ENCODE assay signal across 11 cellular contexts in the genomic region with DNA sequence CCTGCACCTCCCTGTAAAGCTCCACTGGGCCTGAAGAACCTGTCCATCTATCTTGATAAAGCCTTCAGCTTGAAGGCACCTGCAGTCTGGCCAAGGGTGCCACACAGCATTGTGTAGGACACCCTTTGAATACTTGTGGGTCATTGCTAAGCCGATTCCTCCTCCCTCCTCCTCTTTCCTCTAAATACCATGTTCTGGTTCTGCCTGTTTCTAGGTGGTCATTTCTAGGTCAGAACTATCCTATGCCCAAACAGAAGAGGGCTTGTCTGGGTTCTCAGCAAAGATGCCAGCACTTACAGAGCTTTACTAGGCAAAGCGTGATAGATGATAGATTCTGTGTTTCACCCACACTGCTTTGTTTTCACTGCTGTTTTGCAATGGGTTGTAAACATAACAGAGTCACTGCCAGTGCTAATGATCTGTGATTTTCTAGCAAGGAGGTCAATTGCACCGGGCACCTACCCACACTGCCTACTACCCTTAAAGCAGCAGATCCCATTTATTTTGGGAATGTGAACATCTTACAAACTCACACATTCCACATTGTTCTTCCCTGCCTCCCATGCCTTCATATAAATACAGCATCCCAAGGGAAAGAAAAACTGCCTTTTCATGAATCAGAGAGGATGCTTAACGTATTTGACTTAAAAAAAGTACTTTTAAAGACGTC.
DNase-seq lines count a peak whose midpoint lies in the region; ATAC-seq and TF ChIP-seq lines count a peak whose summit lies in the region.
"Had no signal": no experiment of that assay in that cellular context is flagged by ENCODE, and none has a peak within 500 bp of the region (broad histone marks: within the 10 kb centered on the region; RNA-seq: fewer than 3 reads in every experiment).

No MANE protein-coding gene starts in this region.

- H3K27ac Mint-ChIP-seq in activated naive CD4-positive, alpha-beta T cell treated with anti-CD3 and anti-CD28 coated beads, Interleukin-2, amount 10 ng/mL, durations not matched to agents 7 days and 5 days = peak overlapping the region; percentile 52
- no peak overlapping the region for H3K27ac Mint-ChIP-seq in activated naive CD4-positive, alpha-beta T cell treated with anti-CD3 and anti-CD28 coated beads, Interleukin-2, amount 50 U/mL, for 72 hours
- peak overlapping the region; percentile 98 for H3K27ac Mint-ChIP-seq in endothelial cell (ENCODE audit: unreplicated experiment)
- H3K27ac Mint-ChIP-seq: stimulated activated naive B cell treated with anti-CD40 and anti-IgM and Interleukin-4, amounts not matched to agents 10 μg/mL and 1 μg/mL and 100 μg/mL, for 72 hours had no signal

- H3K4me1 ChIP-seq in muscle layer of colon (ENCODE audit: insufficient read depth, low read length) (peaks cover 17% of the 10 kb centered on the region), transverse colon (peaks cover 0 to 23% (median 5%) of the 10 kb centered on the region in 4 donors)

- H3K4me3 Mint-ChIP-seq in activated naive CD4-positive, alpha-beta T cell treated with anti-CD3 and anti-CD28 coated beads, Interleukin-2, amount 10 ng/mL, durations not matched to agents 7 days and 5 days = no peak overlapping the region
- peak overlapping the region; percentile 13 for H3K4me3 Mint-ChIP-seq in endothelial cell (ENCODE audit: unreplicated experiment)
- H3K4me3 Mint-ChIP-seq: stimulated activated naive B cell treated with anti-CD40 and anti-IgM and Interleukin-4, amounts not matched to agents 10 μg/mL and 1 μg/mL and 100 μg/mL, for 72 hours had no signal

- H3K9me3 Mint-ChIP-seq in activated naive CD4-positive, alpha-beta T cell treated with anti-CD3 and anti-CD28 coated beads, Interleukin-2, amount 10 ng/mL, durations not matched to agents 7 days and 5 days = peaks cover 3% of the 10 kb centered on the region
- no peaks in the 10 kb centered on the region for H3K9me3 Mint-ChIP-seq in activated naive CD4-positive, alpha-beta T cell treated with anti-CD3 and anti-CD28 coated beads, Interleukin-2, amount 50 U/mL, for 72 hours
- no peaks in the 10 kb centered on the region for H3K9me3 Mint-ChIP-seq in endothelial cell (ENCODE audit: unreplicated experiment)
- H3K9me3 Mint-ChIP-seq: stimulated activated naive B cell treated with anti-CD40 and anti-IgM and Interleukin-4, amounts not matched to agents 10 μg/mL and 1 μg/mL and 100 μg/mL, for 72 hours had no signal

- H3K9me3 ChIP-seq in muscle layer of colon (ENCODE audit: low read length) (no peaks in the 10 kb centered on the region), transverse colon (no peaks in the 10 kb centered on the region)

- no peak for DNase-seq in activated naive CD4-positive, alpha-beta T cell treated with anti-CD3 and anti-CD28 coated beads, Interleukin-2, amount 10 ng/mL, durations not matched to agents 7 days and 5 days
- DNase-seq in activated naive CD4-positive, alpha-beta T cell treated with anti-CD3 and anti-CD28 coated beads, Interleukin-2, amount 50 U/mL, for 72 hours (ENCODE audit: low spot score in 2 of 2) = no peak
- DNase-seq in endothelial cell (ENCODE audit: low spot score) = no peak
- no peak for DNase-seq in transverse colon
- no peak for DNase-seq in mesenteric fat pad (ENCODE audit: low spot score)
- DNase-seq in NCI-H226 = no peak
- DNase-seq in kidney tubule cell (ENCODE audit: low spot score) = no peak
- DNase-seq: NCI-H524 treated with DMSO at 0.1 percent for 48 hours; stimulated activated naive B cell treated with anti-CD40 and anti-IgM and Interleukin-4, amounts not matched to agents 10 μg/mL and 1 μg/mL and 100 μg/mL, for 72 hours; SW 1271 had no signal

- TF ChIP-seq CTCF in endothelial cell (IDR thresholded peaks at IDR 0.05; ENCODE audit: unreplicated experiment) (no peak), transverse colon (IDR thresholded peaks at IDR 0.05) (no peak)

- TF ChIP-seq EP300 in transverse colon (IDR thresholded peaks at IDR 0.05; ENCODE audit: low read depth) = no peak

- H3K27ac ChIP-seq in muscle layer of colon (ENCODE audit: low read depth, low read length) (peak overlapping the region; percentile 55), transverse colon (peak overlapping the region; percentile 57 to 82 (median 70))

- H3K27me3 Mint-ChIP-seq in activated naive CD4-positive, alpha-beta T cell treated with anti-CD3 and anti-CD28 coated beads, Interleukin-2, amount 10 ng/mL, durations not matched to agents 7 days and 5 days = peaks cover 9% of the 10 kb centered on the region
- H3K27me3 Mint-ChIP-seq in endothelial cell (ENCODE audit: unreplicated experiment) = peaks cover 16% of the 10 kb centered on the region
- H3K27me3 Mint-ChIP-seq: stimulated activated naive B cell treated with anti-CD40 and anti-IgM and Interleukin-4, amounts not matched to agents 10 μg/mL and 1 μg/mL and 100 μg/mL, for 72 hours had no signal

- CTCF ChIA-PET in activated naive CD4-positive, alpha-beta T cell treated with anti-CD3 and anti-CD28 coated beads, Interleukin-2, amount 10 ng/mL, durations not matched to agents 7 days and 5 days (lab: Charles Lee) = interaction anchor here (0.7 kb wide), 1 partner anchor 11 kb away, joined by 3 read pairs; no protein-coding TSS in a partner anchor

- TF ChIP-seq POLR2A in transverse colon (IDR thresholded peaks at IDR 0.05) = no peak

- H3K4me3 ChIP-seq in muscle layer of colon (ENCODE audit: low read depth in 1 of 2, low read length in 2 of 2) = peak overlapping the region in 1 of 2 donors; percentile 32
- no peak overlapping the region for H3K4me3 ChIP-seq in transverse colon

- H3K9ac ChIP-seq in muscle layer of colon (ENCODE audit: low read length) = no peak overlapping the region

- H3K36me3 ChIP-seq in muscle layer of colon (ENCODE audit: insufficient read depth, low read length) = no peaks in the 10 kb centered on the region
- H3K36me3 ChIP-seq in transverse colon = no peaks in the 10 kb centered on the region

- H3K4me1 Mint-ChIP-seq in activated naive CD4-positive, alpha-beta T cell treated with anti-CD3 and anti-CD28 coated beads, Interleukin-2, amount 10 ng/mL, durations not matched to agents 7 days and 5 days = peaks cover 50% of the 10 kb centered on the region
- peaks cover 58% of the 10 kb centered on the region for H3K4me1 Mint-ChIP-seq in endothelial cell (ENCODE audit: unreplicated experiment)

- in situ Hi-C loops in transverse colon (cut with MboI; ENCODE audit: low pct_ligation_motif_present in 1 of 4, low pct_unique_long_range_greater_than_20kb in 1 of 4, low sequenced_read_pairs in 3 of 4) = loop anchor here in 1 of 4 donors (25.0 kb wide), 2 partner anchors 311 to 611 kb away; no protein-coding TSS in a partner anchor

- ATAC-seq in activated naive CD4-positive, alpha-beta T cell treated with anti-CD3 and anti-CD28 coated beads, Interleukin-2, amount 50 U/mL, for 72 hours = no peak

- intact Hi-C loops in transverse colon (cut with DNase I; ENCODE audit: low total_unique reads) = no loop called here

- WGBS in transverse colon (ENCODE audit: low coverage in 1 of 2), 2 donors = 55 to 66% methylated on average over 2 to 5 of the region's 5 CpGs

- H3K36me3 Mint-ChIP-seq in activated naive CD4-positive, alpha-beta T cell treated with anti-CD3 and anti-CD28 coated beads, Interleukin-2, amount 10 ng/mL, durations not matched to agents 7 days and 5 days = peaks cover 2% of the 10 kb centered on the region
- H3K36me3 Mint-ChIP-seq in activated naive CD4-positive, alpha-beta T cell treated with anti-CD3 and anti-CD28 coated beads, Interleukin-2, amount 50 U/mL, for 72 hours = no peaks in the 10 kb centered on the region
- H3K36me3 Mint-ChIP-seq in endothelial cell (ENCODE audit: low read depth, unreplicated experiment) = peaks cover 10% of the 10 kb centered on the region
- H3K36me3 Mint-ChIP-seq: stimulated activated naive B cell treated with anti-CD40 and anti-IgM and Interleukin-4, amounts not matched to agents 10 μg/mL and 1 μg/mL and 100 μg/mL, for 72 hours had no signal

- H3K27me3 ChIP-seq in muscle layer of colon (ENCODE audit: control insufficient read depth in 1 of 2, insufficient read depth in 2 of 2, low read length in 2 of 2) (no peaks in the 10 kb centered on the region), transverse colon (no peaks in the 10 kb centered on the region)

Comparison
In these comparisons a context has a peak if more than half of its experiments do, and no peak if none do; other contexts are left out.
1. H3K27ac Mint-ChIP-seq: peak in activated naive CD4-positive, alpha-beta T cell treated with anti-CD3 and anti-CD28 coated beads, Interleukin-2, amount 10 ng/mL, durations not matched to agents 7 days and 5 days (single experiment) and endothelial cell (single experiment); none in activated naive CD4-positive, alpha-beta T cell treated with anti-CD3 and anti-CD28 coated beads, Interleukin-2, amount 50 U/mL, for 72 hours (0 of 2).